ENCODE assay signal across 1 cellular context in genomic region chr9:129726322-129727160, GRCh38.
A peak's percentile ranks its signal among the peaks of the same experiment; 100 is the strongest.
TF ChIP-seq lines count a peak whose summit lies in the region.

No MANE protein-coding gene starts in this region.

TF ChIP-seq in K562, 482 proteins besides CTCF, POLR2A, EP300 and RAD21 (continued from another document and continues in another):
- no peak for TF ChIP-seq CHD7 (IDR thresholded peaks at IDR 0.05; ENCODE audit: low read depth, low read length)
- TF ChIP-seq ARID3B (CRISPR knock-in tag; IDR thresholded peaks at IDR 0.05; ENCODE audit: borderline replicate concordance): no peak
- TF ChIP-seq RBM17 (IDR thresholded peaks at IDR 0.05; ENCODE audit: borderline replicate concordance, low read depth, low read length): no peak
- TF ChIP-seq BCL6 (CRISPR knock-in tag; IDR thresholded peaks at IDR 0.05): no peak
- TF ChIP-seq ZNF717 (CRISPR knock-in tag; IDR thresholded peaks at IDR 0.05): no peak
- peak; percentile 96 for TF ChIP-seq RB1 (IDR thresholded peaks at IDR 0.05; ENCODE audit: low read depth)
- no peak for TF ChIP-seq HMGXB4 (CRISPR knock-in tag; IDR thresholded peaks at IDR 0.05)
- 0 out of 2 replicates have a peak, but pooled peaks have one; percentile 32 for TF ChIP-seq ZKSCAN1 (IDR thresholded peaks at IDR 0.05; ENCODE audit: low read depth, low read length)
- TF ChIP-seq ZFP91 (CRISPR knock-in tag; IDR thresholded peaks at IDR 0.05): no peak
- TF ChIP-seq ZNF830 (CRISPR knock-in tag; IDR thresholded peaks at IDR 0.05): no peak
- TF ChIP-seq KLF6 (CRISPR knock-in tag; IDR thresholded peaks at IDR 0.05; ENCODE audit: borderline replicate concordance): no peak
- no peak for TF ChIP-seq CBX3 (IDR thresholded peaks at IDR 0.05; ENCODE audit: borderline replicate concordance in 1 of 2, low read length in 2 of 2)
- peak; percentile 41 for TF ChIP-seq CXXC5 (CRISPR knock-in tag; IDR thresholded peaks at IDR 0.05)
- TF ChIP-seq TCFL5 (CRISPR knock-in tag; conservative IDR thresholded peaks at IDR 0.05): no peak
- no peak for TF ChIP-seq ZBED1 (IDR thresholded peaks at IDR 0.05)
- TF ChIP-seq BHLHE40 (IDR thresholded peaks at IDR 0.05; ENCODE audit: low read length): 0 out of 2 replicates have a peak, but pooled peaks have one; percentile 27
- no peak for TF ChIP-seq HDAC8 (tag; IDR thresholded peaks at IDR 0.05)
- TF ChIP-seq SMARCB1 (IDR thresholded peaks at IDR 0.05; ENCODE audit: insufficient read length, low read depth): no peak
- no peak for TF ChIP-seq ARID4B (CRISPR knock-in tag; IDR thresholded peaks at IDR 0.05)
- no peak for TF ChIP-seq ZNF77 (CRISPR knock-in tag; IDR thresholded peaks at IDR 0.05)
- no peak for TF ChIP-seq MAFG (tag; conservative IDR thresholded peaks at IDR 0.05)
- no peak for TF ChIP-seq CREB3L1 (IDR thresholded peaks at IDR 0.05; ENCODE audit: borderline replicate concordance, low read depth)
- TF ChIP-seq ZNF444 (CRISPR knock-in tag; IDR thresholded peaks at IDR 0.05): no peak
- no peak for TF ChIP-seq RNF219 (CRISPR knock-in tag; IDR thresholded peaks at IDR 0.05)
- no peak for TF ChIP-seq EHMT2 (IDR thresholded peaks at IDR 0.05)
- TF ChIP-seq NCOA6 (IDR thresholded peaks at IDR 0.05): no peak
- TF ChIP-seq SMAD3 (CRISPR knock-in tag; conservative IDR thresholded peaks at IDR 0.05): no peak
- no peak for TF ChIP-seq POLR3A (IDR thresholded peaks at IDR 0.05; ENCODE audit: borderline replicate concordance, extremely low read depth, insufficient read depth, insufficient read length)
- no peak for TF ChIP-seq U2AF2 (optimal IDR thresholded peaks at IDR 0.05; ENCODE audit: low read depth, low read length)
- TF ChIP-seq GABPB1 (CRISPR knock-in tag; IDR thresholded peaks at IDR 0.05): 0 out of 2 replicates have a peak, but pooled peaks have one; percentile 41
